ENCODE assay signal across 1 cellular context in the genomic region with DNA sequence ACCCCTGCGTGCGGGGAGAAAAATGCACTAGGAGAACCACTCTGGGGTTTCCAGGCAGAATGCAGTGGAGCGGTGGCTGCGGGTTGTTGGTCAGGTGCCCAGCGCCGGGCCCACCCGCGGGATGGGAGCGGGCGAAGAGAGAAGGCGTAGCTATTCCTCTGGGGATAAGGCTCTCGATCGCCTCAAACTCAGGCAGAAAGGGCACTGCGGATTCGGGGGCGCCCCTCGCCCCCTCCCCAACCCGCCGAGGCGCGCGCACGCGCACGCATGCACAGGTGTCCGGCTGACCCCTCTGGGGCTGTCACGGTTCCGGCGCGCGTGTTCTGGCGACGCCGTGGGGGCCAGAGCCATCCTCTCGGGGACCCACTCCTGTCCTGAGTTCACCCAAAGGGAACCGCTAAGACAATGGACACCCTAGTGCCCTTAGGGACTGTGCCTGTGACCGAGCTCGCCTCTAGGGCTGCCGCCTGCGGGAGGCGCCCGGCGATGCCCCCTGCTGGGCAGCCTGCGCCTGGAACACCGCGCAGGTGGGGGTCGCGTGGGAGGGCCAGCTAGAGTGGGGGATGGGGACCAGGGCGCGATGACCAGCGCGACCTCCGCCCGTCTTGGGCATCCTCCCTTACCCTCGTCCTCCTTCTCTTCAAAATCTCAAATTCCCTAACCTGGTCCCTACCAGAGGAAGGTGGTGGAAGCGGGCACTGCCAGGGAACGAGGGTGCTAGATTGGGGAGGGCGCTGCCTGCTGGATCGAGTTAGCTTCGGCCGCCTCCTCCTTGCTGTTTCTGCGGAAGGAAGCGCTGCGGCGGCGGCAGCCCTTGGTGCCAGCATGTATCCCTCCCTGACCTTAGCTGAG.
TF ChIP-seq lines count a peak whose summit lies in the region.

No MANE protein-coding gene starts in this region.

TF ChIP-seq in endothelial cell of umbilical vein, 7 proteins besides CTCF, POLR2A, EP300 and RAD21:
- TF ChIP-seq JUN (IDR thresholded peaks at IDR 0.05; ENCODE audit: borderline replicate concordance, insufficient read depth, insufficient read length, low read depth), result no peak
- TF ChIP-seq FOS (IDR thresholded peaks at IDR 0.05; ENCODE audit: borderline replicate concordance, insufficient read depth, low read length), result no peak
- no peak for TF ChIP-seq MYC (IDR thresholded peaks at IDR 0.05; ENCODE audit: low read depth, low read length)
- no peak for TF ChIP-seq POLR2AphosphoS5 (IDR thresholded peaks at IDR 0.05; ENCODE audit: insufficient read depth, low read depth, low read length)
- TF ChIP-seq MAX (IDR thresholded peaks at IDR 0.05; ENCODE audit: insufficient read depth, insufficient read length), result no peak
- no peak for TF ChIP-seq EZH2 (IDR thresholded peaks at IDR 0.05; ENCODE audit: borderline replicate concordance, low read depth, low read length, severe bottlenecking)
- TF ChIP-seq GATA2 (IDR thresholded peaks at IDR 0.05; ENCODE audit: insufficient read depth, insufficient read length, low read depth, low read length), result no peak
TF ChIP-seq in endothelial cell of umbilical vein: peak in this region for 0.
